In the genomic region with DNA sequence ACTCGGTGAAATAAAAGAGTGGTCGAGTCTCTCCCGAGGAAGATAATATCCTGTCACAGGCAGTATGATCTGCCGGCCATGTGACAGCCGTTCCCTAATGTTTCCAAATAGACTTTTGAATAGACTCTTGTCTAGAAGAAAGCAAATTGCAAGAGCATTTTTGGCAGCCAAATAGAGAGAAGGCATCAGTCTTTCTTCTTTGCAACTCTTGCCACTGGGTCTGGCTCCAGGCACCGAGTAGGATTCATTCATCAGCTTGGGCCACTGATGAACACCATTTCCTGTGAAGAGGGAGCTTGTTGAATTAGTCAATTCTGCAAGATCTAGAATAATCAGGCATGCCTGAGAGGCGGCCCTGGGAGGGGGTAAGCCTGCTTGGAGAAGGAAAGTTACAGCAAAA, we compare ENCODE assay signal across 20 cellular contexts.
DNase-seq lines count a peak whose midpoint lies in the region; ATAC-seq, FAIRE-seq and TF ChIP-seq lines count a peak whose summit lies in the region.
"Had no signal": no experiment of that assay in that cellular context is flagged by ENCODE, and none has a peak within 500 bp of the region (broad histone marks: within the 10 kb centered on the region; RNA-seq: fewer than 3 reads in every experiment).

No MANE protein-coding gene starts in this region.

- TF ChIP-seq CTCF in astrocyte (IDR thresholded peaks at IDR 0.05; ENCODE audit: insufficient read depth, low read depth, low read length) (no peak), stomach (IDR thresholded peaks at IDR 0.05) (no peak)

- no peak overlapping the region for H3K4me3 ChIP-seq in astrocyte (ENCODE audit: insufficient read depth, low read depth, low read length)
- no peak overlapping the region for H3K4me3 ChIP-seq in stomach
- H3K4me3 ChIP-seq: BLaER1, gastrocnemius medialis, left lung, right lobe of liver, tibial artery had no signal

- peaks cover 2% of the 10 kb centered on the region for H3K9me3 Mint-ChIP-seq in astrocyte (ENCODE audit: unreplicated experiment)
- H3K9me3 Mint-ChIP-seq: activated naive CD8-positive, alpha-beta T cell treated with anti-CD3 and anti-CD28 coated beads, Interleukin-2, amount 10 ng/mL, durations not matched to agents 7 days and 5 days; activated T-helper 1 cell treated with anti-CD3 and anti-CD28 coated beads, Interleukin-12 subunit alpha, Interleukin-12 subunit beta, Interleukin-2, Interleukin-4 antibody, amounts not matched to agents 30 ng/mL and 10 ng/mL and 1 ng/mL, durations not matched to agents 14 hours and 24 hours and 36 hours; stimulated activated effector memory CD8-positive, alpha-beta T cell treated with anti-CD3 and anti-CD28 coated beads, Interleukin-12 subunit alpha, Interleukin-12 subunit beta, amount 100 ng/mL, for 72 hours had no signal

- peak; percentile 16 for DNase-seq in HT1080 (ENCODE audit: low read depth)
- DNase-seq in astrocyte (ENCODE audit: low read depth): peak; percentile 30
- peak; percentile 39 for DNase-seq in inferior parietal cortex (ENCODE audit: extremely low spot score)
- DNase-seq in stomach: no peak
- no peak for DNase-seq in DMS53 treated with DMSO at 0.1 percent for 48 hours (lab: John Stamatoyannopoulos, UW; ENCODE audit: unreplicated experiment)
- DNase-seq in NCI-H510A treated with DMSO at 0.1 percent for 48 hours (lab: John Stamatoyannopoulos, UW): no peak
- DNase-seq: activated naive CD8-positive, alpha-beta T cell treated with anti-CD3 and anti-CD28 coated beads, Interleukin-2, amount 10 ng/mL, durations not matched to agents 7 days and 5 days; gastrocnemius medialis; GOT3; NCI-H1417 treated with DMSO at 0.1 percent for 48 hours; NCI-H2171; right lobe of liver had no signal

- peaks cover 2% of the 10 kb centered on the region for H3K36me3 Mint-ChIP-seq in astrocyte (ENCODE audit: low read depth, unreplicated experiment)
- H3K36me3 Mint-ChIP-seq: activated naive CD8-positive, alpha-beta T cell treated with anti-CD3 and anti-CD28 coated beads, Interleukin-2, amount 10 ng/mL, durations not matched to agents 7 days and 5 days; stimulated activated effector memory CD8-positive, alpha-beta T cell treated with anti-CD3 and anti-CD28 coated beads, Interleukin-12 subunit alpha, Interleukin-12 subunit beta, amount 100 ng/mL, for 72 hours had no signal

- no peak for FAIRE-seq in astrocyte (lab: Jason Lieb, UNC)
- FAIRE-seq: G401.6, RCC 7860 had no signal

- peaks cover 10% of the 10 kb centered on the region for H3K4me1 Mint-ChIP-seq in astrocyte (ENCODE audit: low read depth, unreplicated experiment)
- H3K4me1 Mint-ChIP-seq: stimulated activated effector memory CD8-positive, alpha-beta T cell treated with anti-CD3 and anti-CD28 coated beads, Interleukin-12 subunit alpha, Interleukin-12 subunit beta, amount 100 ng/mL, for 72 hours had no signal

- TF ChIP-seq POLR2A in stomach (IDR thresholded peaks at IDR 0.05): no peak

- H2AFZ ChIP-seq in astrocyte (ENCODE audit: low read depth, low read length): peak overlapping the region; percentile 58

- TF ChIP-seq EP300 in stomach (IDR thresholded peaks at IDR 0.05): no peak

- WGBS in stomach, 5 donors: 76 to 82% (median 81%) methylated on average over 7 of the region's 7 CpGs

- no peak overlapping the region for H3K27ac ChIP-seq in astrocyte (ENCODE audit: low read depth, low read length)
- peak overlapping the region in 3 of 5 donors; percentile 18 to 76 (median 46) for H3K27ac ChIP-seq in stomach
- H3K27ac ChIP-seq: BLaER1, gastrocnemius medialis, left lung, right lobe of liver had no signal

- peaks cover 20% of the 10 kb centered on the region for H3K4me1 ChIP-seq in astrocyte (ENCODE audit: insufficient read depth, low read length)
- peaks cover 13 to 39% (median 29%) of the 10 kb centered on the region in 4 donors for H3K4me1 ChIP-seq in stomach
- H3K4me1 ChIP-seq: left lung, right lobe of liver had no signal

- H3K36me3 ChIP-seq in astrocyte (ENCODE audit: insufficient read depth, low read length) (no peaks in the 10 kb centered on the region), stomach (no peaks in the 10 kb centered on the region)
- H3K36me3 ChIP-seq: BLaER1, gastrocnemius medialis, left lung, right lobe of liver, tibial artery had no signal

- no peaks in the 10 kb centered on the region for H4K20me1 ChIP-seq in astrocyte (ENCODE audit: insufficient read depth, low read length)
- H4K20me1 ChIP-seq: BLaER1 had no signal

- no peak for ATAC-seq in GM18502 (IDR thresholded peaks at IDR 0.05; ENCODE audit: poor library complexity, unreplicated experiment)
- ATAC-seq: gastrocnemius medialis; left lung; right lobe of liver; stimulated activated effector memory CD8-positive, alpha-beta T cell treated with anti-CD3 and anti-CD28 coated beads, Interleukin-12 subunit alpha, Interleukin-12 subunit beta, amount 100 ng/mL, for 72 hours had no signal

- H3K4me3 Mint-ChIP-seq in astrocyte (ENCODE audit: unreplicated experiment): no peak overlapping the region
- H3K4me3 Mint-ChIP-seq: activated T-helper 1 cell treated with anti-CD3 and anti-CD28 coated beads, Interleukin-12 subunit alpha, Interleukin-12 subunit beta, Interleukin-2, Interleukin-4 antibody, amounts not matched to agents 30 ng/mL and 10 ng/mL and 1 ng/mL, durations not matched to agents 14 hours and 24 hours and 36 hours; stimulated activated effector memory CD8-positive, alpha-beta T cell treated with anti-CD3 and anti-CD28 coated beads, Interleukin-12 subunit alpha, Interleukin-12 subunit beta, amount 100 ng/mL, for 72 hours had no signal

- H3K27me3 ChIP-seq in astrocyte (ENCODE audit: insufficient read depth, low read length): no peaks in the 10 kb centered on the region
- H3K27me3 ChIP-seq in stomach: no peaks in the 10 kb centered on the region
- H3K27me3 ChIP-seq: BLaER1, gastrocnemius medialis, left lung, right lobe of liver, tibial artery had no signal

- no peaks in the 10 kb centered on the region for H3K79me2 ChIP-seq in astrocyte (ENCODE audit: insufficient read depth, low read length)

- intact Hi-C loops in stomach (cut with DNase I; ENCODE audit: low total_unique reads): no loop called here

- no peak overlapping the region for H3K27ac Mint-ChIP-seq in astrocyte (ENCODE audit: unreplicated experiment)
- H3K27ac Mint-ChIP-seq: activated naive CD8-positive, alpha-beta T cell treated with anti-CD3 and anti-CD28 coated beads, Interleukin-2, amount 10 ng/mL, durations not matched to agents 7 days and 5 days; activated T-helper 1 cell treated with anti-CD3 and anti-CD28 coated beads, Interleukin-12 subunit alpha, Interleukin-12 subunit beta, Interleukin-2, Interleukin-4 antibody, amounts not matched to agents 30 ng/mL and 10 ng/mL and 1 ng/mL, durations not matched to agents 14 hours and 24 hours and 36 hours had no signal

- peak overlapping the region; percentile 74 for H3K4me2 ChIP-seq in astrocyte (ENCODE audit: low read length)

- H3K27me3 Mint-ChIP-seq in astrocyte (ENCODE audit: low read depth, unreplicated experiment): peaks cover 62% of the 10 kb centered on the region

- no peak overlapping the region for H3K9ac ChIP-seq in astrocyte (ENCODE audit: low read length)
- H3K9ac ChIP-seq: BLaER1 had no signal

- H3K9me3 ChIP-seq in astrocyte (ENCODE audit: insufficient read depth, low read depth, low read length) (no peaks in the 10 kb centered on the region), stomach (no peaks in the 10 kb centered on the region)
- H3K9me3 ChIP-seq: BLaER1, gastrocnemius medialis, left lung, right lobe of liver, tibial artery had no signal

Comparison
In these comparisons a context has a peak if more than half of its experiments do, and no peak if none do; other contexts are left out.
1. DNase-seq: peak in HT1080 (single experiment), astrocyte (single experiment) and inferior parietal cortex (single experiment); none in stomach (single experiment), DMS53 treated with DMSO at 0.1 percent for 48 hours (single experiment) and NCI-H510A treated with DMSO at 0.1 percent for 48 hours (single experiment).